21 cellular contexts compared by ENCODE assay signal in the genomic region with DNA sequence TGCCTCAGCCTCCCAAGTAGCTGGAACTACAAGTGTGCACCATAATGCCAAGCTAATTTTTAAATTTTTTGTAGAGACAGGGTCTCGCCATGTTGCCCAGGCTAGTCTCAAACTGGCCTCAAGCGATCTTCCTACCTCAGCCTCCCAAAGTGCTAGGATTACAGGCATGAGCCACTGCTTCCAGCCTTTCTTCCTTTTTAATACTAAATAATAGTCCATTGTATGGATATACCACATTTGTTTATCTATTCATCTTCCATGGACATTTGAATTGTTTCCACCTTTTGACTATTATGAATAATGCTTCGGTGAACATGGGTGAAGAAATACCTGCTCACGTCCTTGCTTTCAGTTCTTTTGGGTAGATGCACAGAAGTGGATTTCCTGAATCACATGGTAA. TPM values are rescaled to one million over a fixed set of nuclear protein-coding genes. Genes with fewer than 3 reads are reported as not detected.
DNase-seq lines count a peak whose midpoint lies in the region; ATAC-seq and TF ChIP-seq lines count a peak whose summit lies in the region.
"Had no signal": no experiment of that assay in that cellular context is flagged by ENCODE, and none has a peak within 500 bp of the region (broad histone marks: within the 10 kb centered on the region; RNA-seq: fewer than 3 reads in every experiment).

No MANE protein-coding gene starts in this region.

- H3K9me3 Mint-ChIP-seq in activated naive CD4-positive, alpha-beta T cell treated with anti-CD3 and anti-CD28 coated beads, Interleukin-2, amount 50 U/mL, for 24 hours: no peaks in the 10 kb centered on the region
- H3K9me3 Mint-ChIP-seq in activated naive CD4-positive, alpha-beta T cell treated with anti-CD3 and anti-CD28 coated beads, Interleukin-2, amount 50 U/mL, for 72 hours: peaks cover 0 to 2% of the 10 kb centered on the region in 2 donors
- H3K9me3 Mint-ChIP-seq in activated CD8-positive, alpha-beta T cell treated with anti-CD3 and anti-CD28 coated beads, Interleukin-2, amount 10 ng/mL, durations not matched to agents 7 days and 5 days (ENCODE audit: insufficient read depth): no peaks in the 10 kb centered on the region
- H3K9me3 Mint-ChIP-seq: CD8-positive, alpha-beta memory T cell; H9 had no signal

- no peak for TF ChIP-seq CTCF in SK-N-SH (IDR thresholded peaks at IDR 0.05)
- TF ChIP-seq CTCF in ascending aorta (IDR thresholded peaks at IDR 0.05): no peak

- H3K4me1 Mint-ChIP-seq in activated naive CD4-positive, alpha-beta T cell treated with anti-CD3 and anti-CD28 coated beads, Interleukin-2, amount 50 U/mL, for 24 hours: peaks cover 75% of the 10 kb centered on the region
- H3K4me1 Mint-ChIP-seq in T-helper 17 cell: peaks cover 54% of the 10 kb centered on the region
- no peaks in the 10 kb centered on the region for H3K4me1 Mint-ChIP-seq in activated CD8-positive, alpha-beta T cell treated with anti-CD3 and anti-CD28 coated beads, Interleukin-2, amount 10 ng/mL, durations not matched to agents 7 days and 5 days (ENCODE audit: low read depth)
- H3K4me1 Mint-ChIP-seq: CD14-positive monocyte had no signal

- CTCF ChIA-PET in SK-N-SH (lab: Yijun Ruan, JAX): no interaction called here
- CTCF ChIA-PET in activated CD8-positive, alpha-beta T cell treated with anti-CD3 and anti-CD28 coated beads, Interleukin-2, amount 10 ng/mL, durations not matched to agents 7 days and 5 days (lab: Charles Lee): no interaction called here

- H3K27ac Mint-ChIP-seq in activated naive CD4-positive, alpha-beta T cell treated with anti-CD3 and anti-CD28 coated beads, Interleukin-2, amount 50 U/mL, for 24 hours: peak overlapping the region; percentile 77
- H3K27ac Mint-ChIP-seq in activated naive CD4-positive, alpha-beta T cell treated with anti-CD3 and anti-CD28 coated beads, Interleukin-2, amount 50 U/mL, for 72 hours: peak overlapping the region in 1 of 2 donors; percentile 24
- peak overlapping the region; percentile 41 for H3K27ac Mint-ChIP-seq in T-helper 17 cell
- H3K27ac Mint-ChIP-seq in activated CD8-positive, alpha-beta T cell treated with anti-CD3 and anti-CD28 coated beads, Interleukin-2, amount 10 ng/mL, durations not matched to agents 7 days and 5 days: no peak overlapping the region
- H3K27ac Mint-ChIP-seq: CD14-positive monocyte; CD8-positive, alpha-beta memory T cell had no signal

- H3F3A ChIP-seq in SK-N-SH (replicated peaks; ENCODE audit: insufficient read depth): peaks cover 25% of the 10 kb centered on the region

- no peaks in the 10 kb centered on the region for H3K27me3 ChIP-seq in SK-N-SH (ENCODE audit: insufficient read depth)
- H3K27me3 ChIP-seq in ascending aorta: no peaks in the 10 kb centered on the region
- H3K27me3 ChIP-seq: BLaER1 had no signal

- H3K9ac ChIP-seq in SK-N-SH: no peak overlapping the region
- H3K9ac ChIP-seq: BLaER1 had no signal

- H3K4me1 ChIP-seq in SK-N-SH (ENCODE audit: control insufficient read depth in 1 of 2, insufficient read depth in 2 of 2, low read depth in 1 of 2, low read length in 1 of 2) (peaks cover 2 to 27% of the 10 kb centered on the region in 2 experiments; a peak in 3 of 4 replicates), ascending aorta (peaks cover 3 to 28% of the 10 kb centered on the region in 2 donors)
- H3K4me1 ChIP-seq: BLaER1 had no signal

- H3K9me2 ChIP-seq in SK-N-SH: no peaks in the 10 kb centered on the region

- DNase-seq in SK-N-SH: no peak
- no peak for DNase-seq in activated naive CD4-positive, alpha-beta T cell treated with anti-CD3 and anti-CD28 coated beads, Interleukin-2, amount 50 U/mL, for 72 hours (ENCODE audit: low spot score in 2 of 2)
- DNase-seq in T-helper 17 cell: no peak
- DNase-seq in ascending aorta (ENCODE audit: low spot score in 2 of 2): no peak
- no peak for DNase-seq in activated CD8-positive, alpha-beta T cell treated with anti-CD3 and anti-CD28 coated beads, Interleukin-2, amount 10 ng/mL, durations not matched to agents 7 days and 5 days
- DNase-seq: CD8-positive, alpha-beta memory T cell; COR-L47; DMS 273 treated with DMSO at 0.1 percent for 48 hours; DMS53; DND-41; EL; GOT3; H9 had no signal

- H3K36me3 Mint-ChIP-seq in activated naive CD4-positive, alpha-beta T cell treated with anti-CD3 and anti-CD28 coated beads, Interleukin-2, amount 50 U/mL, for 24 hours: peaks cover 5% of the 10 kb centered on the region
- H3K36me3 Mint-ChIP-seq in activated naive CD4-positive, alpha-beta T cell treated with anti-CD3 and anti-CD28 coated beads, Interleukin-2, amount 50 U/mL, for 72 hours: peaks cover 0 to 2% of the 10 kb centered on the region in 2 donors
- no peaks in the 10 kb centered on the region for H3K36me3 Mint-ChIP-seq in T-helper 17 cell (ENCODE audit: low read depth)
- peaks cover 4% of the 10 kb centered on the region for H3K36me3 Mint-ChIP-seq in activated CD8-positive, alpha-beta T cell treated with anti-CD3 and anti-CD28 coated beads, Interleukin-2, amount 10 ng/mL, durations not matched to agents 7 days and 5 days (ENCODE audit: low read depth)
- H3K36me3 Mint-ChIP-seq: CD14-positive monocyte had no signal

- no peak overlapping the region for H3K4me2 ChIP-seq in SK-N-SH
- H3K4me2 ChIP-seq: BLaER1 had no signal

- H3K4me3 Mint-ChIP-seq in activated naive CD4-positive, alpha-beta T cell treated with anti-CD3 and anti-CD28 coated beads, Interleukin-2, amount 50 U/mL, for 24 hours: peak overlapping the region; percentile 4
- H3K4me3 Mint-ChIP-seq in T-helper 17 cell: no peak overlapping the region
- no peak overlapping the region for H3K4me3 Mint-ChIP-seq in activated CD8-positive, alpha-beta T cell treated with anti-CD3 and anti-CD28 coated beads, Interleukin-2, amount 10 ng/mL, durations not matched to agents 7 days and 5 days
- H3K4me3 Mint-ChIP-seq: CD14-positive monocyte, H9 had no signal

- ATAC-seq in SK-N-SH treated with all-trans-retinoic acid at 6 μM for 48 hours: no peak
- no peak for ATAC-seq in activated naive CD4-positive, alpha-beta T cell treated with anti-CD3 and anti-CD28 coated beads, Interleukin-2, amount 50 U/mL, for 72 hours
- ATAC-seq in T-helper 17 cell: no peak
- ATAC-seq in HG02938 (IDR thresholded peaks at IDR 0.05; ENCODE audit: unreplicated experiment): no peak
- ATAC-seq in activated CD8-positive, alpha-beta T cell treated with anti-CD3 and anti-CD28 coated beads, Interleukin-2, amount 10 ng/mL, durations not matched to agents 7 days and 5 days: no peak
- ATAC-seq: GM12878 had no signal

- no peak overlapping the region for H3K4me3 ChIP-seq in SK-N-SH (ENCODE audit: low read depth in 2 of 2, low read length in 1 of 2)
- no peak overlapping the region for H3K4me3 ChIP-seq in ascending aorta
- H3K4me3 ChIP-seq: BLaER1, GM12878 had no signal

- 97% methylated on average over 4 of the region's 4 CpGs for WGBS in SK-N-SH (ENCODE audit: low lambda C conversion rate)

- POLR2A ChIA-PET in SK-N-SH (lab: Yijun Ruan, JAX): no interaction called here
- POLR2A ChIA-PET in activated CD8-positive, alpha-beta T cell treated with anti-CD3 and anti-CD28 coated beads, Interleukin-2, amount 10 ng/mL, durations not matched to agents 7 days and 5 days (lab: Charles Lee): no interaction called here

- no peak for TF ChIP-seq EP300 in SK-N-SH (IDR thresholded peaks at IDR 0.05; ENCODE audit: borderline replicate concordance in 1 of 2, low read depth in 1 of 2, low read length in 1 of 2)

- H3K79me2 ChIP-seq in SK-N-SH (ENCODE audit: insufficient read depth): peaks cover 66% of the 10 kb centered on the region

- H2AFZ ChIP-seq in SK-N-SH (ENCODE audit: low read depth): no peak overlapping the region

- H3K27ac ChIP-seq in SK-N-SH (ENCODE audit: low read depth in 2 of 2, low read length in 1 of 2): no peak overlapping the region
- peak overlapping the region in 1 of 2 donors; percentile 19 for H3K27ac ChIP-seq in ascending aorta
- H3K27ac ChIP-seq: 22Rv1, BLaER1, HL-60 had no signal

- TF ChIP-seq RAD21 in SK-N-SH (IDR thresholded peaks at IDR 0.05; ENCODE audit: low read length): no peak

- no peaks in the 10 kb centered on the region for H4K20me1 ChIP-seq in SK-N-SH (ENCODE audit: insufficient read depth)

- H3K36me3 ChIP-seq in SK-N-SH (replicated peaks in 1 of 2; ENCODE audit: control insufficient read depth in 1 of 2, insufficient read depth in 2 of 2, low read length in 1 of 2) (peaks cover 0 to 7% of the 10 kb centered on the region in 2 experiments), ascending aorta (no peaks in the 10 kb centered on the region)

- intact Hi-C loops in ascending aorta (cut with DNase I): loop anchor here (5.0 kb wide), 1 partner anchor 39 kb away; no protein-coding TSS in a partner anchor

- H3K27me3 Mint-ChIP-seq in activated naive CD4-positive, alpha-beta T cell treated with anti-CD3 and anti-CD28 coated beads, Interleukin-2, amount 50 U/mL, for 24 hours: no peaks in the 10 kb centered on the region
- no peaks in the 10 kb centered on the region for H3K27me3 Mint-ChIP-seq in T-helper 17 cell
- H3K27me3 Mint-ChIP-seq in activated CD8-positive, alpha-beta T cell treated with anti-CD3 and anti-CD28 coated beads, Interleukin-2, amount 10 ng/mL, durations not matched to agents 7 days and 5 days (ENCODE audit: low read depth): no peaks in the 10 kb centered on the region

- H3K9me3 ChIP-seq in SK-N-SH: no peaks in the 10 kb centered on the region
- H3K9me3 ChIP-seq in T-helper 17 cell (ENCODE audit: control insufficient read depth, low read length, poor library complexity, severe bottlenecking): no peaks in the 10 kb centered on the region
- H3K9me3 ChIP-seq in ascending aorta: no peaks in the 10 kb centered on the region

TF ChIP-seq in SK-N-SH treated with all-trans-retinoic acid at 6 μM for 48 hours, 23 proteins besides CTCF, POLR2A, EP300 and RAD21 (continues in another document):
- TF ChIP-seq ZNF8 (CRISPR knock-in tag; IDR thresholded peaks at IDR 0.05): peak; percentile 60; the same call in 1 of the 2 replicates
- TF ChIP-seq GLIS3 (CRISPR knock-in tag; IDR thresholded peaks at IDR 0.05): no peak

TF ChIP-seq in SK-N-SH, 30 proteins besides CTCF, POLR2A, EP300 and RAD21 (continues in another document):
- TF ChIP-seq TEAD4 (IDR thresholded peaks at IDR 0.05; ENCODE audit: borderline replicate concordance, insufficient read depth) (no peak), NRF1 (IDR thresholded peaks at IDR 0.05; ENCODE audit: low read depth, low read length) (no peak), SMC3 (IDR thresholded peaks at IDR 0.05; ENCODE audit: low read depth, low read length) (no peak), GATA2 (CRISPR knock-in tag; IDR thresholded peaks at IDR 0.05) (no peak), GABPA (IDR thresholded peaks at IDR 0.05; ENCODE audit: low read depth) (no peak), CHD2 (IDR thresholded peaks at IDR 0.05; ENCODE audit: low read length, partially characterized antibody) (no peak), RCOR1 (IDR thresholded peaks at IDR 0.05; ENCODE audit: low read length) (no peak)

RNA-seq across cellular contexts. Expression of gene GARRE1, which starts 24.4 kb away (rescaled TPM):
- polyA plus RNA-seq in SK-N-SH (2012; rRNA removed): 9.7 and 10.9 TPM in 2 replicates
- polyA plus RNA-seq in SK-N-SH (2012; cell fraction: cytosol; rRNA removed): 6.3 and 7.8 TPM in 2 replicates
- polyA plus RNA-seq in SK-N-SH (2012; cell fraction: nucleus; rRNA removed): 13.0 and 15.5 TPM in 2 replicates
- total RNA-seq in activated naive CD4-positive, alpha-beta T cell treated with anti-CD3 and anti-CD28 coated beads, Interleukin-2, amount 50 U/mL, for 72 hours: 10 to 100 TPM; 11.7 to 15.0 TPM
- total RNA-seq in T-helper 17 cell: 10 to 100 TPM; 34.4 to 43.6 TPM
- total RNA-seq in ascending aorta: 59.2 TPM
- 1 to 10 TPM; 6.3 to 8.3 TPM for total RNA-seq in activated CD8-positive, alpha-beta T cell treated with anti-CD3 and anti-CD28 coated beads, Interleukin-2, amount 10 ng/mL, durations not matched to agents 7 days and 5 days
